Comparison of ENCODE assay signal across 8 cellular contexts in the genomic region with DNA sequence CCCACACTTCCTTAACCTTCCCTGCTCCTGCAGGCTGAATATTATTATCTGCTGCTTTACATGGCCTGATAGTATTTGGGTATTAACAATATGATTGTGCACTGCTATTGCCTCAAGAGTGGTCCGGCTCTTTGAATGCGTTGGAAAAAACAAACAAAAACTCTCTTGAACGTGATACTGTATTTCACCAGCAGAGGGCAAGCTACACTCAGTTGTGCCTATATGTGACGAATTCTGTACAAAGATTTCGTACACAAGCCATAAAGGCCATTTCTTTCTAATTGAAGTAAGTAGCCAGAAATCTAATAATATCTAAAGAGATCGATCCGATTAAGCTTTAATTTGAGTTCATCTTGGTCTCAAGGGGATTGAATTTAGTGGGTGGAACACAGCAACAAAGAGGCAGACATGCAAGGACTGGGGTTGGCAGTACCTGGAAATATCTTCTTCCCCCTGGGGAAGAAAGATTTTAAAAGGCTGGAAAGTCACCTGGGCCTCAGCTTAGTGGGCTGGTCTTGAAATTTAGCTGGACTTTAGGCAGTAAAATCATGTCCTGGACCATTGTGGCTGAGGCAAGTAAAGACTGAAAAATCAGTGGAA. TPM values are rescaled to one million over a fixed set of nuclear protein-coding genes. Genes with fewer than 3 reads are reported as not detected.
DNase-seq lines count a peak whose midpoint lies in the region; ATAC-seq and TF ChIP-seq lines count a peak whose summit lies in the region.

No MANE protein-coding gene starts in this region.

- ATAC-seq in GM21786 (IDR thresholded peaks at IDR 0.05; ENCODE audit: unreplicated experiment) (peak; percentile 80), HG02970 (IDR thresholded peaks at IDR 0.05; ENCODE audit: low FRiP score, unreplicated experiment) (no peak)

- peak; percentile 49 for DNase-seq in activated naive CD4-positive, alpha-beta T cell treated with anti-CD3 and anti-CD28 coated beads for 36 hours
- DNase-seq in activated naive CD4-positive, alpha-beta T cell treated with Interleukin-2 at 50 U/mL for 16 hours: no peak
- peak; percentile 47 for DNase-seq in SK-N-MC (ENCODE audit: low read depth, low spot score)
- DNase-seq in erythroblast (lab: John Stamatoyannopoulos, UW): peak; percentile 49 to 69
- DNase-seq in nephron progenitor cell: peak; percentile 29

- no peak overlapping the region for H3K4me3 Mint-ChIP-seq in activated naive CD4-positive, alpha-beta T cell treated with anti-CD3 and anti-CD28 coated beads for 36 hours
- no peak overlapping the region for H3K4me3 Mint-ChIP-seq in nephron progenitor cell

- no peaks in the 10 kb centered on the region for H3K36me3 Mint-ChIP-seq in activated naive CD4-positive, alpha-beta T cell treated with anti-CD3 and anti-CD28 coated beads for 36 hours (ENCODE audit: low read depth)
- H3K36me3 Mint-ChIP-seq in nephron progenitor cell (ENCODE audit: low read depth): no peaks in the 10 kb centered on the region

- intact Hi-C loops in activated naive CD4-positive, alpha-beta T cell treated with anti-CD3 and anti-CD28 coated beads for 36 hours (cut with micrococcal nuclease): loop anchor here (1.0 to 2.0 kb wide), 5 partner anchors 79 to 389 kb away; a partner anchor contains a TSS

- no peak for TF ChIP-seq POLR2A in erythroblast (IDR thresholded peaks at IDR 0.05; ENCODE audit: low read length)

- peaks cover 23% of the 10 kb centered on the region for H3K27me3 Mint-ChIP-seq in activated naive CD4-positive, alpha-beta T cell treated with anti-CD3 and anti-CD28 coated beads for 36 hours (ENCODE audit: low read depth)
- peaks cover under 1% of the 10 kb centered on the region for H3K27me3 Mint-ChIP-seq in nephron progenitor cell (ENCODE audit: low read depth, poor library complexity)

- H3K9ac ChIP-seq in Loucy (ENCODE audit: low read depth, low read length, poor library complexity, severe bottlenecking) (peak overlapping the region; percentile 31), SK-N-MC (ENCODE audit: insufficient read length) (no peak overlapping the region)

- H3K27me3 ChIP-seq in Loucy (ENCODE audit: insufficient read depth, low read length, poor library complexity, severe bottlenecking): no peaks in the 10 kb centered on the region

- peaks cover 8% of the 10 kb centered on the region for H3K4me1 ChIP-seq in Loucy (ENCODE audit: insufficient read depth, low read length, poor library complexity, severe bottlenecking)

- no peaks in the 10 kb centered on the region for H3K9me2 ChIP-seq in Loucy (replicated peaks; ENCODE audit: low read depth, low read length)

- H3K4me2 ChIP-seq in Loucy (ENCODE audit: low read depth, low read length, poor library complexity, severe bottlenecking): peak overlapping the region; percentile 44

- no peaks in the 10 kb centered on the region for H3K79me2 ChIP-seq in Loucy (ENCODE audit: insufficient read depth, low read length)

- H2AFZ ChIP-seq in Loucy (ENCODE audit: low read length): peak overlapping the region; percentile 89

- TF ChIP-seq CTCF in Loucy (conservative IDR thresholded peaks at IDR 0.05; ENCODE audit: low read length): peak; percentile 88
- peak; percentile 76 for TF ChIP-seq CTCF in nephron progenitor cell (IDR thresholded peaks at IDR 0.05)

- H3K4me3 ChIP-seq in Loucy (ENCODE audit: low read length, poor library complexity, severe bottlenecking) (no peak overlapping the region), SK-N-MC (no peak overlapping the region)

- H3F3A ChIP-seq in Loucy (ENCODE audit: low read depth): no peaks in the 10 kb centered on the region

- CTCF ChIA-PET in activated naive CD4-positive, alpha-beta T cell treated with anti-CD3 and anti-CD28 coated beads for 36 hours (lab: Charles Lee): interaction anchor here (0.6 to 2.2 kb wide), 11 partner anchors 9 to 372 kb away, joined by 3 to 22 read pairs (median 3); a partner anchor contains a TSS

- no peaks in the 10 kb centered on the region for H3K36me3 ChIP-seq in Loucy (ENCODE audit: insufficient read depth, low read length)
- no peaks in the 10 kb centered on the region for H3K36me3 ChIP-seq in SK-N-MC (ENCODE audit: insufficient read depth, low read length)

- H4K20me1 ChIP-seq in Loucy (ENCODE audit: insufficient read depth, low read length, poor library complexity, severe bottlenecking): no peaks in the 10 kb centered on the region

- H3K9me3 Mint-ChIP-seq in activated naive CD4-positive, alpha-beta T cell treated with anti-CD3 and anti-CD28 coated beads for 36 hours: no peaks in the 10 kb centered on the region
- H3K9me3 Mint-ChIP-seq in nephron progenitor cell: no peaks in the 10 kb centered on the region

- no peak overlapping the region for H3K27ac Mint-ChIP-seq in activated naive CD4-positive, alpha-beta T cell treated with anti-CD3 and anti-CD28 coated beads for 36 hours
- H3K27ac Mint-ChIP-seq in nephron progenitor cell: no peak overlapping the region

- H3K4me1 Mint-ChIP-seq in activated naive CD4-positive, alpha-beta T cell treated with anti-CD3 and anti-CD28 coated beads for 36 hours (ENCODE audit: low read depth): no peaks in the 10 kb centered on the region
- H3K4me1 Mint-ChIP-seq in nephron progenitor cell: peaks cover 7% of the 10 kb centered on the region

- H3K9me3 ChIP-seq in Loucy (ENCODE audit: insufficient read depth, low read depth, low read length) (no peaks in the 10 kb centered on the region), SK-N-MC (ENCODE audit: low read depth, low read length) (no peaks in the 10 kb centered on the region)

- no peak overlapping the region for H3K27ac ChIP-seq in SK-N-MC

RNA-seq across cellular contexts. Expression of a gene that starts 49.3 kb away (rescaled TPM):
- not detected for total RNA-seq in activated naive CD4-positive, alpha-beta T cell treated with anti-CD3 and anti-CD28 coated beads for 36 hours
